18 cellular contexts compared by ENCODE assay signal in genomic region chr2:2662847-2663356, GRCh38.
DNase-seq lines count a peak whose midpoint lies in the region; ATAC-seq, FAIRE-seq and TF ChIP-seq lines count a peak whose summit lies in the region.
"Had no signal": no experiment of that assay in that cellular context is flagged by ENCODE, and none has a peak within 500 bp of the region (broad histone marks: within the 10 kb centered on the region; RNA-seq: fewer than 3 reads in every experiment).

No MANE protein-coding gene starts in this region.

- H3K9me1 ChIP-seq in K562 (ENCODE audit: control insufficient read depth, insufficient read depth, low read length), result no peaks in the 10 kb centered on the region

- no peak for TF ChIP-seq POLR2A in K562 (conservative IDR thresholded peaks at IDR 0.05)

- H3K27me3 ChIP-seq in K562 (ENCODE audit: control insufficient read depth in 2 of 2, insufficient read depth in 2 of 2, low read length in 2 of 2) (peaks cover 23 to 57% of the 10 kb centered on the region in 2 experiments; a peak in 4 of 5 replicates), skeletal muscle tissue (ENCODE audit: control insufficient read depth in 3 of 3, insufficient read depth in 3 of 3, low read length in 3 of 3) (no peaks in the 10 kb centered on the region), PC-9 (ENCODE audit: insufficient read depth, low read depth) (peaks cover 79% of the 10 kb centered on the region)
- H3K27me3 ChIP-seq: gastroesophageal sphincter, tibial nerve had no signal

- H3K9me2 ChIP-seq in PC-9 (ENCODE audit: insufficient read depth), result no peaks in the 10 kb centered on the region

- POLR2A ChIA-PET in K562 (lab: Yijun Ruan, JAX), result interaction anchor here (0.5 kb wide), 1 partner anchor 53 kb away, joined by 3 read pairs; no protein-coding TSS in a partner anchor
- POLR2A ChIA-PET in PC-9 (lab: Charles Lee; ENCODE audit: unreplicated experiment), result no interaction called here

- TF ChIP-seq RAD21 in K562 (CRISPR knock-in tag; conservative IDR thresholded peaks at IDR 0.05 in 1 of 2, IDR thresholded peaks at IDR 0.05 in 1 of 2), result no peak

- H2AFZ ChIP-seq in K562 (ENCODE audit: low read depth, low read length) (no peak overlapping the region), PC-9 (no peak overlapping the region)

- H3K79me2 ChIP-seq in K562 (ENCODE audit: control insufficient read depth, insufficient read depth, low read length) (no peaks in the 10 kb centered on the region), PC-9 (ENCODE audit: low read depth) (no peaks in the 10 kb centered on the region)

- no peaks in the 10 kb centered on the region for H4K20me1 ChIP-seq in K562 (replicated peaks; ENCODE audit: control insufficient read depth, insufficient read depth, low read length)
- no peaks in the 10 kb centered on the region; the same call in none of the 2 replicates for H4K20me1 ChIP-seq in PC-9 (ENCODE audit: insufficient read depth)

- H3K4me2 ChIP-seq in K562 (ENCODE audit: insufficient read depth, low read length) (no peak overlapping the region), PC-9 (no peak overlapping the region)

- no peaks in the 10 kb centered on the region for H3K36me3 ChIP-seq in K562 (ENCODE audit: control insufficient read depth, insufficient read depth, low read length)
- H3K36me3 ChIP-seq in skeletal muscle tissue (ENCODE audit: control insufficient read depth in 3 of 3, insufficient read depth in 3 of 3, low read length in 3 of 3), result no peaks in the 10 kb centered on the region
- no peaks in the 10 kb centered on the region for H3K36me3 ChIP-seq in PC-9 (ENCODE audit: low read depth)
- H3K36me3 ChIP-seq: gastroesophageal sphincter, tibial nerve had no signal

- peak; percentile 37 for FAIRE-seq in K562 (lab: Jason Lieb, UNC)
- FAIRE-seq: A204.1, endometrium had no signal

- TF ChIP-seq EP300 in K562 (IDR thresholded peaks at IDR 0.05; ENCODE audit: low read length), result no peak

- in situ Hi-C loops in K562 (cut with MboI), result no loop called here

- ATAC-seq in K562, result peak; percentile 66

- DNase-seq in NCI-H2107 treated with DMSO at 0.1 percent for 48 hours (lab: John Stamatoyannopoulos, UW; ENCODE audit: unreplicated experiment), result peak; percentile 49
- no peak for DNase-seq in NCI-H2107 (lab: John Stamatoyannopoulos, UW)
- DNase-seq in NCI-H345 treated with DMSO at 0.1 percent for 48 hours (lab: John Stamatoyannopoulos, UW; ENCODE audit: unreplicated experiment), result peak; percentile 81
- DNase-seq in K562 (ENCODE audit: extremely low read depth in 1 of 4, low spot score in 3 of 4), result no peak
- DNase-seq in AG20443 (ENCODE audit: low spot score), result no peak
- no peak for DNase-seq in H4 (ENCODE audit: low spot score)
- no peak for DNase-seq in PC-9
- DNase-seq: activated CD4-positive, CD25-positive, alpha-beta regulatory T cell treated with anti-CD3 and anti-CD28 coated beads, Interleukin-2, amount 50 U/mL, for 72 hours; amniotic stem cell; CD8-positive, alpha-beta memory T cell; left ventricle myocardium superior; NK-92 treated with Interleukin-12 subunit alpha and Interleukin-12 subunit beta, amount 100 ng/mL, for 24 hours had no signal

- H3K9ac ChIP-seq in K562 (ENCODE audit: insufficient read depth in 1 of 2, low read depth in 2 of 2, low read length in 2 of 2) (no peak overlapping the region), skeletal muscle tissue (ENCODE audit: low read depth in 1 of 3, low read length in 3 of 3) (peak overlapping the region in 1 of 3 donors; percentile 81)

- no peak overlapping the region for H3K4me3 ChIP-seq in K562
- peak overlapping the region in 1 of 3 donors; percentile 29 for H3K4me3 ChIP-seq in skeletal muscle tissue (ENCODE audit: low read length in 3 of 3)
- H3K4me3 ChIP-seq in PC-9, result no peak overlapping the region
- H3K4me3 ChIP-seq: gastroesophageal sphincter, skin epidermis, tibial nerve had no signal

- no peak overlapping the region for H3K27ac ChIP-seq in K562 (ENCODE audit: extremely low read depth, low read depth, low read length)
- peak overlapping the region; percentile 66 for H3K27ac ChIP-seq in skeletal muscle tissue (ENCODE audit: low read depth, low read length)
- H3K27ac ChIP-seq in PC-9, result no peak overlapping the region
- H3K27ac ChIP-seq: tibial nerve had no signal

- intact Hi-C loops in K562 (cut with micrococcal nuclease) (no loop called here), PC-9 (cut with micrococcal nuclease; ENCODE audit: unreplicated experiment) (no loop called here)

- H3K9me3 ChIP-seq in K562 (replicated peaks; ENCODE audit: control insufficient read depth, insufficient read depth, low read depth, low read length), result no peaks in the 10 kb centered on the region
- no peaks in the 10 kb centered on the region for H3K9me3 ChIP-seq in skeletal muscle tissue (ENCODE audit: control insufficient read depth in 3 of 3, low read length in 3 of 3)
- no peaks in the 10 kb centered on the region for H3K9me3 ChIP-seq in PC-9 (ENCODE audit: insufficient read depth, low read depth)
- H3K9me3 ChIP-seq: gastroesophageal sphincter had no signal

- H3K4me1 ChIP-seq in K562 (replicated peaks in 1 of 2; ENCODE audit: control insufficient read depth in 2 of 2, insufficient read depth in 2 of 2, low read length in 2 of 2) (no peaks in the 10 kb centered on the region; a peak in 1 of 5 replicates), skeletal muscle tissue (ENCODE audit: control insufficient read depth in 3 of 3, insufficient read depth in 3 of 3, low read length in 3 of 3) (peaks cover 16 to 59% (median 30%) of the 10 kb centered on the region in 3 donors), PC-9 (replicated peaks; ENCODE audit: insufficient read depth) (no peaks in the 10 kb centered on the region)

- BruUV-seq in K562 (replicated peaks; lab: Mats Ljungman, UMichigan) (no TSS peak), PC-9 (replicated peaks; lab: Mats Ljungman, UMichigan) (no TSS peak)

- CTCF ChIA-PET in K562 (lab: Yijun Ruan, JAX; ENCODE audit: low intra/inter-chr PET ratio), result no interaction called here
- CTCF ChIA-PET in PC-9 (lab: Charles Lee), result no interaction called here

- WGBS in K562 (ENCODE audit: insufficient coverage, low coverage, missing lambda C conversion rate), result 3% methylated on average over 9 of the region's 9 CpGs

- no peak for TF ChIP-seq CTCF in K562 (IDR thresholded peaks at IDR 0.05 in 2 of 3, conservative IDR thresholded peaks at IDR 0.05 in 1 of 3; ENCODE audit: insufficient read depth in 2 of 3, low read depth in 1 of 3, low read length in 3 of 3)
- no peak for TF ChIP-seq CTCF in PC-9 (conservative IDR thresholded peaks at IDR 0.05)

- no peaks in the 10 kb centered on the region for H3F3A ChIP-seq in PC-9 (ENCODE audit: insufficient read depth, low read depth)

TF ChIP-seq in K562, 482 proteins besides CTCF, POLR2A, EP300 and RAD21:
- TF ChIP-seq ZNF24 (IDR thresholded peaks at IDR 0.05) (no peak), ZNF316 (IDR thresholded peaks at IDR 0.05) (no peak), CBFA2T3 (IDR thresholded peaks at IDR 0.05) (no peak), MEF2D (tag; conservative IDR thresholded peaks at IDR 0.05; ENCODE audit: low read depth) (no peak), DMBX1 (CRISPR knock-in tag; IDR thresholded peaks at IDR 0.05; ENCODE audit: borderline replicate concordance) (no peak), XRCC4 (IDR thresholded peaks at IDR 0.05; ENCODE audit: extremely low read depth, insufficient read depth, insufficient read length) (no peak), ZNF347 (CRISPR knock-in tag; IDR thresholded peaks at IDR 0.05; ENCODE audit: low read depth) (no peak), GATAD2A (IDR thresholded peaks at IDR 0.05) (no peak), TAF15 (IDR thresholded peaks at IDR 0.05; ENCODE audit: low read depth, low read length) (no peak), CLOCK (CRISPR knock-in tag; IDR thresholded peaks at IDR 0.05; ENCODE audit: borderline replicate concordance) (no peak), NFXL1 (CRISPR knock-in tag; IDR thresholded peaks at IDR 0.05) (no peak)

Comparison
In these comparisons a context has a peak if more than half of its experiments do, and no peak if none do; other contexts are left out.
1. DNase-seq: peak in NCI-H2107 treated with DMSO at 0.1 percent for 48 hours (single experiment) and NCI-H345 treated with DMSO at 0.1 percent for 48 hours (single experiment); none in NCI-H2107 (single experiment), K562 (0 of 4), AG20443 (single experiment), H4 (single experiment) and PC-9 (0 of 2).